In the genomic region with DNA sequence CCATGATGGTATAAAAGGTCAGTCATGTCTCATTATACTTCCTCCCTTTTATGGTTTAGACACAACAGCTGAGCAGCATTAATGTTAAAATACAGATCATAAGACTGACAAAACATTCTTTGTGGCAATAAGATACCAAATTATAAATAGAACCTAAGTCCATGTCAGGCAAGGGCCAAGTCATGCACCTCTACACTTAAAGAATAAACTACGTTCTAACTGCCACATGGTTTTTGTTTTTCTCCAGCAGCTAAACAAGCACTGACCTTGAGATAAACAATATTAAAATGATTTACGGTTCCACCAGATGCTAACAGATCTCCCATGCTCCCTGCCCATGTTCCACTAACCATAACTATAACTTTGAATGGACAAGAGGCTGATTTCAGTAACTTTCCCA, we compare ENCODE assay signal across 21 cellular contexts.
"Had no signal": no experiment of that assay in that cellular context is flagged by ENCODE, and none has a peak within 500 bp of the region (broad histone marks: within the 10 kb centered on the region; RNA-seq: fewer than 3 reads in every experiment).

No MANE protein-coding gene starts in this region.

- H3K9me3 Mint-ChIP-seq: activated CD4-positive, alpha-beta T cell treated with anti-CD3 and anti-CD28 coated beads, Interleukin-2, amount 10 ng/mL, durations not matched to agents 7 days and 5 days; activated T-cell treated with anti-CD3 and anti-CD28 coated beads, Interleukin-2, amount 50 U/mL, for 24 hours; activated T-helper 2 cell treated with anti-CD3 and anti-CD28 coated beads, Interferon-gamma antibody, Interleukin-2, Interleukin-4, amounts not matched to agents 10 μg/mL and 5 μg/mL and 100 μg/mL, durations not matched to agents 14 hours and 24 hours and 36 hours; neural crest cell; T-helper 1 cell treated with Interleukin-12 subunit alpha and Interleukin-12 subunit beta and Interleukin-4 antibody, amounts not matched to agents 30 μg/mL and 1 μg/mL, for 36 hours had no signal

- H3K27me3 ChIP-seq: brain microvascular endothelial cell, upper lobe of left lung had no signal

- H3K4me3 ChIP-seq: coronary artery, prostate gland, thoracic aorta, upper lobe of left lung had no signal

- H3K27ac ChIP-seq: brain microvascular endothelial cell, coronary artery, prostate gland, thoracic aorta, upper lobe of left lung had no signal

- H3K36me3 Mint-ChIP-seq: activated naive CD8-positive, alpha-beta T cell treated with anti-CD3 and anti-CD28 coated beads, Interleukin-2, amount 10 ng/mL, durations not matched to agents 7 days and 5 days; naive B cell; stimulated activated effector memory CD8-positive, alpha-beta T cell treated with anti-CD3 and anti-CD28 coated beads, Interleukin-12 subunit alpha, Interleukin-12 subunit beta, amount 100 ng/mL, for 72 hours had no signal

- ATAC-seq: activated CD8-positive, alpha-beta T cell treated with anti-CD3 and anti-CD28 coated beads, Interleukin-2, amount 10 ng/mL, durations not matched to agents 7 days and 5 days; esophagus mucosa; left lobe of liver; right cardiac atrium; stimulated activated effector memory CD8-positive, alpha-beta T cell treated with anti-CD3 and anti-CD28 coated beads, Interleukin-12 subunit alpha, Interleukin-12 subunit beta, amount 100 ng/mL, for 72 hours had no signal

- H3K4me3 Mint-ChIP-seq: activated CD4-positive, alpha-beta T cell treated with anti-CD3 and anti-CD28 coated beads, Interleukin-2, amount 10 ng/mL, durations not matched to agents 7 days and 5 days; activated CD8-positive, alpha-beta T cell treated with anti-CD3 and anti-CD28 coated beads, Interleukin-2, amount 10 ng/mL, durations not matched to agents 7 days and 5 days; activated naive CD8-positive, alpha-beta T cell treated with anti-CD3 and anti-CD28 coated beads, Interleukin-2, amount 10 ng/mL, durations not matched to agents 7 days and 5 days; activated T-cell treated with anti-CD3 and anti-CD28 coated beads, Interleukin-2, amount 50 U/mL, for 24 hours; naive B cell; neural crest cell; stimulated activated effector memory CD8-positive, alpha-beta T cell treated with anti-CD3 and anti-CD28 coated beads, Interleukin-12 subunit alpha, Interleukin-12 subunit beta, amount 100 ng/mL, for 72 hours; T-helper 1 cell treated with Interleukin-12 subunit alpha and Interleukin-12 subunit beta and Interleukin-4 antibody, amounts not matched to agents 30 μg/mL and 1 μg/mL, for 36 hours had no signal

- H3K27ac Mint-ChIP-seq: activated CD4-positive, alpha-beta T cell treated with anti-CD3 and anti-CD28 coated beads, Interleukin-2, amount 10 ng/mL, durations not matched to agents 7 days and 5 days; activated CD8-positive, alpha-beta T cell treated with anti-CD3 and anti-CD28 coated beads, Interleukin-2, amount 10 ng/mL, durations not matched to agents 7 days and 5 days; activated naive CD8-positive, alpha-beta T cell treated with anti-CD3 and anti-CD28 coated beads, Interleukin-2, amount 10 ng/mL, durations not matched to agents 7 days and 5 days; activated T-cell treated with anti-CD3 and anti-CD28 coated beads, Interleukin-2, amount 50 U/mL, for 24 hours; activated T-helper 2 cell treated with anti-CD3 and anti-CD28 coated beads, Interferon-gamma antibody, Interleukin-2, Interleukin-4, amounts not matched to agents 10 μg/mL and 5 μg/mL and 100 μg/mL, durations not matched to agents 14 hours and 24 hours and 36 hours; naive B cell; stimulated activated effector memory CD8-positive, alpha-beta T cell treated with anti-CD3 and anti-CD28 coated beads, Interleukin-12 subunit alpha, Interleukin-12 subunit beta, amount 100 ng/mL, for 72 hours; T-helper 1 cell treated with Interleukin-12 subunit alpha and Interleukin-12 subunit beta and Interleukin-4 antibody, amounts not matched to agents 30 μg/mL and 1 μg/mL, for 36 hours had no signal

- DNase-seq: activated CD4-positive, alpha-beta T cell treated with anti-CD3 and anti-CD28 coated beads, Interleukin-2, amount 10 ng/mL, durations not matched to agents 7 days and 5 days; activated CD8-positive, alpha-beta T cell treated with anti-CD3 and anti-CD28 coated beads, Interleukin-2, amount 10 ng/mL, durations not matched to agents 7 days and 5 days; activated naive CD4-positive, alpha-beta T cell treated with Interleukin-2 at 50 U/mL for 16 hours; activated naive CD8-positive, alpha-beta T cell treated with anti-CD3 and anti-CD28 coated beads, Interleukin-2, amount 10 ng/mL, durations not matched to agents 7 days and 5 days; activated T-cell treated with anti-CD3 and anti-CD28 coated beads, Interleukin-2, amount 50 U/mL, for 24 hours; aorta; brain microvascular endothelial cell; central memory CD4-positive, alpha-beta T cell; naive B cell; right cardiac atrium; stimulated activated CD4-positive, alpha-beta T cell treated with anti-CD3 and anti-CD28 coated beads, Interleukin-4, amount 100 ng/mL, for 24 hours; upper lobe of left lung had no signal

- H3K4me1 Mint-ChIP-seq: activated CD4-positive, alpha-beta T cell treated with anti-CD3 and anti-CD28 coated beads, Interleukin-2, amount 10 ng/mL, durations not matched to agents 7 days and 5 days; activated naive CD8-positive, alpha-beta T cell treated with anti-CD3 and anti-CD28 coated beads, Interleukin-2, amount 10 ng/mL, durations not matched to agents 7 days and 5 days; naive B cell; neural crest cell; stimulated activated effector memory CD8-positive, alpha-beta T cell treated with anti-CD3 and anti-CD28 coated beads, Interleukin-12 subunit alpha, Interleukin-12 subunit beta, amount 100 ng/mL, for 72 hours had no signal

- H3K36me3 ChIP-seq: brain microvascular endothelial cell, prostate gland, thoracic aorta, upper lobe of left lung had no signal

- H3K4me1 ChIP-seq: prostate gland, upper lobe of left lung had no signal

- H3K27me3 Mint-ChIP-seq: activated CD4-positive, alpha-beta T cell treated with anti-CD3 and anti-CD28 coated beads, Interleukin-2, amount 10 ng/mL, durations not matched to agents 7 days and 5 days; activated naive CD8-positive, alpha-beta T cell treated with anti-CD3 and anti-CD28 coated beads, Interleukin-2, amount 10 ng/mL, durations not matched to agents 7 days and 5 days; activated T-cell treated with anti-CD3 and anti-CD28 coated beads, Interleukin-2, amount 50 U/mL, for 24 hours; naive B cell had no signal

- H3K9me3 ChIP-seq: prostate gland, thoracic aorta, upper lobe of left lung had no signal
